26 cellular contexts compared by ENCODE assay signal in genomic region chr3:181628384-181628783, GRCh38.
DNase-seq lines count a peak whose midpoint lies in the region; ATAC-seq, FAIRE-seq and TF ChIP-seq lines count a peak whose summit lies in the region.
"Had no signal": no experiment of that assay in that cellular context is flagged by ENCODE, and none has a peak within 500 bp of the region (broad histone marks: within the 10 kb centered on the region; RNA-seq: fewer than 3 reads in every experiment).

No MANE protein-coding gene starts in this region.

- no peak for DNase-seq in PC-9
- DNase-seq in H1 (ENCODE audit: low read depth in 1 of 2, low spot score in 2 of 2) = no peak
- DNase-seq in foreskin keratinocyte = no peak
- no peak for DNase-seq in neural progenitor cell (ENCODE audit: low spot score)
- no peak for DNase-seq in activated CD4-positive, alpha-beta memory T cell treated with anti-CD3 and anti-CD28 coated beads for 36 hours
- DNase-seq in SIG-M5 treated with dmso at 0.1 percent for 504 hours (lab: John Stamatoyannopoulos, UW; ENCODE audit: unreplicated experiment) = no peak
- DNase-seq: 8988T; ACHN; AML-193; BE2C; CD4-positive, alpha-beta T cell; CD8-positive, alpha-beta memory T cell; DMS 273 treated with DMSO at 0.1 percent for 48 hours; DMS79; EL; GDM1; HFFc6 had no signal

- H3K9me3 Mint-ChIP-seq in neural progenitor cell = no peaks in the 10 kb centered on the region
- no peaks in the 10 kb centered on the region for H3K9me3 Mint-ChIP-seq in activated CD4-positive, alpha-beta memory T cell treated with anti-CD3 and anti-CD28 coated beads for 36 hours
- H3K9me3 Mint-ChIP-seq: CD4-positive, alpha-beta T cell had no signal

- H3K79me1 ChIP-seq in H1 (ENCODE audit: low read depth, low read length) = no peaks in the 10 kb centered on the region

- H3K4me1 ChIP-seq in PC-9 (replicated peaks; ENCODE audit: insufficient read depth) (peaks cover 31% of the 10 kb centered on the region), H1 (replicated peaks in 1 of 4; ENCODE audit: control insufficient read depth in 3 of 4, insufficient read depth in 4 of 4, low read length in 3 of 4) (no peaks in the 10 kb centered on the region; a peak in 1 of 7 replicates), foreskin keratinocyte (peaks cover 45% of the 10 kb centered on the region), neural progenitor cell (peaks cover 48% of the 10 kb centered on the region)
- H3K4me1 ChIP-seq: A549 had no signal

- TF ChIP-seq RAD21 in H1 (IDR thresholded peaks at IDR 0.05 in 1 of 2, conservative IDR thresholded peaks at IDR 0.05 in 1 of 2; ENCODE audit: low read depth in 2 of 2, low read length in 2 of 2) = no peak

- H3K23me2 ChIP-seq in H1 (ENCODE audit: low read depth, low read length) = no peaks in the 10 kb centered on the region

- no peak overlapping the region for H2AK5ac ChIP-seq in H1 (ENCODE audit: low read depth, low read length)

- no peaks in the 10 kb centered on the region for H3K79me2 ChIP-seq in PC-9 (ENCODE audit: low read depth)
- no peaks in the 10 kb centered on the region for H3K79me2 ChIP-seq in H1 (ENCODE audit: control insufficient read depth in 1 of 2, insufficient read depth in 2 of 2, low read length in 2 of 2)
- peaks cover 30% of the 10 kb centered on the region for H3K79me2 ChIP-seq in neural progenitor cell (ENCODE audit: low read depth)

- H3K14ac ChIP-seq in H1 (ENCODE audit: insufficient read length) = no peak overlapping the region

- TF ChIP-seq CTCF in PC-9 (conservative IDR thresholded peaks at IDR 0.05) (no peak), H1 (IDR thresholded peaks at IDR 0.05; ENCODE audit: control extremely low read depth in 1 of 3, insufficient read depth in 1 of 3, low read depth in 1 of 3, low read length in 3 of 3) (no peak), foreskin keratinocyte (conservative IDR thresholded peaks at IDR 0.05) (no peak), neural progenitor cell (IDR thresholded peaks at IDR 0.05) (no peak)

- ATAC-seq in foreskin keratinocyte (no peak), HG03571 (IDR thresholded peaks at IDR 0.05; ENCODE audit: unreplicated experiment) (no peak)
- ATAC-seq: A549, GM12878 had no signal

- POLR2A ChIA-PET in PC-9 (lab: Charles Lee; ENCODE audit: unreplicated experiment) = interaction anchor here (0.7 kb wide), 1 partner anchor 18 kb away, joined by 4 read pairs; no protein-coding TSS in a partner anchor
- POLR2A ChIA-PET in H1 (lab: Charles Lee; ENCODE audit: partially characterized antibody) = interaction anchor here (0.8 kb wide), 1 partner anchor 128 kb away, joined by 3 read pairs; no protein-coding TSS in a partner anchor
- POLR2A ChIA-PET in activated CD4-positive, alpha-beta memory T cell treated with anti-CD3 and anti-CD28 coated beads for 36 hours (lab: Charles Lee) = interaction anchor here (0.6 kb wide), 1 partner anchor 458 kb away, joined by 3 read pairs; no protein-coding TSS in a partner anchor

- no peaks in the 10 kb centered on the region for H4K20me1 ChIP-seq in PC-9 (ENCODE audit: insufficient read depth)
- H4K20me1 ChIP-seq in H1 (replicated peaks in 1 of 2; ENCODE audit: control insufficient read depth in 1 of 2, insufficient read depth in 2 of 2, low read length in 2 of 2) = no peaks in the 10 kb centered on the region
- H4K20me1 ChIP-seq in neural progenitor cell (ENCODE audit: low read depth) = no peaks in the 10 kb centered on the region
- H4K20me1 ChIP-seq: BLaER1 treated with 17β-estradiol and CSF1 and Interleukin-3, amounts not matched to agents 10 nM and 100 nM had no signal

- H4K5ac ChIP-seq in H1 (ENCODE audit: insufficient read length, low read depth, low read length) = no peak overlapping the region

- H3K4me2 ChIP-seq in PC-9 = no peak overlapping the region
- H3K4me2 ChIP-seq in H1 (ENCODE audit: insufficient read depth in 1 of 2, low read depth in 2 of 2, low read length in 2 of 2) = no peak overlapping the region
- no peak overlapping the region for H3K4me2 ChIP-seq in neural progenitor cell
- H3K4me2 ChIP-seq: A549 had no signal

- no peaks in the 10 kb centered on the region for H3K9me2 ChIP-seq in PC-9 (ENCODE audit: insufficient read depth)

- no peak overlapping the region for H3K9ac ChIP-seq in H1 (replicated peaks in 1 of 4; ENCODE audit: extremely low read depth in 1 of 4, low read depth in 3 of 4, low read length in 3 of 4)
- H3K9ac ChIP-seq in neural progenitor cell = no peak overlapping the region
- H3K9ac ChIP-seq: BLaER1 treated with 17β-estradiol and CSF1 and Interleukin-3, amounts not matched to agents 10 nM and 100 nM; GM23248 had no signal

- H2AFZ ChIP-seq in PC-9 = peak overlapping the region; percentile 63; the same call in 1 of the 2 replicates
- no peak overlapping the region for H2AFZ ChIP-seq in H1 (ENCODE audit: low read length)
- no peak overlapping the region for H2AFZ ChIP-seq in neural progenitor cell (replicated peaks)

- H2BK5ac ChIP-seq in H1 (ENCODE audit: low read depth, low read length) = no peak overlapping the region

- no peak overlapping the region for H2BK15ac ChIP-seq in H1 (ENCODE audit: low read length)

- H3F3A ChIP-seq in PC-9 (ENCODE audit: insufficient read depth, low read depth) (peaks cover 14% of the 10 kb centered on the region; the same call in 1 of the 2 replicates), neural progenitor cell (ENCODE audit: low read depth) (peaks cover 10% of the 10 kb centered on the region)

- no peaks in the 10 kb centered on the region for H3K9me3 ChIP-seq in PC-9 (ENCODE audit: insufficient read depth, low read depth)
- H3K9me3 ChIP-seq in H1 (ENCODE audit: insufficient read depth in 2 of 2, low read depth in 1 of 2, low read length in 1 of 2) = no peaks in the 10 kb centered on the region
- no peaks in the 10 kb centered on the region for H3K9me3 ChIP-seq in neural progenitor cell (ENCODE audit: low read depth)
- H3K9me3 ChIP-seq: A549; BE2C; BLaER1 treated with 17β-estradiol and CSF1 and Interleukin-3, amounts not matched to agents 10 nM and 100 nM; HAP-1 had no signal

- no TSS peak for BruUV-seq in PC-9 (replicated peaks; lab: Mats Ljungman, UMichigan)

- no peak overlapping the region for H3K23ac ChIP-seq in H1 (ENCODE audit: insufficient read length)

- peaks cover 22% of the 10 kb centered on the region for H3K4me1 Mint-ChIP-seq in neural progenitor cell
- no peaks in the 10 kb centered on the region for H3K4me1 Mint-ChIP-seq in activated CD4-positive, alpha-beta memory T cell treated with anti-CD3 and anti-CD28 coated beads for 36 hours (ENCODE audit: low read depth)
- H3K4me1 Mint-ChIP-seq: CD8-positive, alpha-beta memory T cell had no signal

- H3K4me3 ChIP-seq in PC-9 (no peak overlapping the region), H1 (ENCODE audit: extremely low read depth in 1 of 4, insufficient read depth in 2 of 4, low read depth in 3 of 4, low read length in 4 of 4) (no peak overlapping the region), neural progenitor cell (no peak overlapping the region)
- H3K4me3 ChIP-seq: A549; BLaER1 treated with 17β-estradiol and CSF1 and Interleukin-3, amounts not matched to agents 10 nM and 100 nM; GM12878; GM23248; HAP-1 had no signal

- H3K18ac ChIP-seq in H1 (ENCODE audit: extremely low read depth, low read length) = no peak overlapping the region

- CTCF ChIA-PET in PC-9 (lab: Charles Lee) = no interaction called here
- CTCF ChIA-PET in H1 (lab: Charles Lee; ENCODE audit: partially characterized antibody) = no interaction called here
- CTCF ChIA-PET in activated CD4-positive, alpha-beta memory T cell treated with anti-CD3 and anti-CD28 coated beads for 36 hours (lab: Charles Lee) = no interaction called here

- H3K4me3 Mint-ChIP-seq in neural progenitor cell = no peak overlapping the region
- H3K4me3 Mint-ChIP-seq in activated CD4-positive, alpha-beta memory T cell treated with anti-CD3 and anti-CD28 coated beads for 36 hours = no peak overlapping the region
- H3K4me3 Mint-ChIP-seq: CD14-positive monocyte; CD4-positive, alpha-beta T cell; CD8-positive, alpha-beta memory T cell; HFFc6 had no signal

- no peak for FAIRE-seq in H1 (lab: Jason Lieb, UNC)
- FAIRE-seq: A549, D721Med, GM12878, GM19239 had no signal

- H4K91ac ChIP-seq in H1 (replicated peaks; ENCODE audit: insufficient read length, low read length) = no peak overlapping the region

- H3K4ac ChIP-seq in H1 (replicated peaks; ENCODE audit: insufficient read length, low read depth, low read length) = no peak overlapping the region

- no peak for TF ChIP-seq EP300 in H1 (IDR thresholded peaks at IDR 0.05; ENCODE audit: borderline replicate concordance in 1 of 2, low read depth in 2 of 2, low read length in 2 of 2)

- H3K36me3 ChIP-seq in PC-9 (ENCODE audit: low read depth) (no peaks in the 10 kb centered on the region), H1 (ENCODE audit: control insufficient read depth in 2 of 4, insufficient read depth in 4 of 4, low read length in 3 of 4) (no peaks in the 10 kb centered on the region), neural progenitor cell (no peaks in the 10 kb centered on the region)
- H3K36me3 ChIP-seq: BE2C; BLaER1 treated with 17β-estradiol and CSF1 and Interleukin-3, amounts not matched to agents 10 nM and 100 nM; HAP-1 had no signal

- no peak overlapping the region for H2BK20ac ChIP-seq in H1 (ENCODE audit: low read length)

- H3K27me3 Mint-ChIP-seq in neural progenitor cell (ENCODE audit: insufficient read depth, low read depth) = no peaks in the 10 kb centered on the region
- H3K27me3 Mint-ChIP-seq in activated CD4-positive, alpha-beta memory T cell treated with anti-CD3 and anti-CD28 coated beads for 36 hours = no peaks in the 10 kb centered on the region
- H3K27me3 Mint-ChIP-seq: CD8-positive, alpha-beta memory T cell had no signal

- no peak overlapping the region for H2BK12ac ChIP-seq in H1 (ENCODE audit: low read depth, low read length)

- H4K8ac ChIP-seq in H1 (ENCODE audit: extremely low read depth, insufficient read depth, low read length) = no peak overlapping the region

- intact Hi-C loops in PC-9 (cut with micrococcal nuclease; ENCODE audit: unreplicated experiment) = no loop called here
- intact Hi-C loops in activated CD4-positive, alpha-beta memory T cell treated with anti-CD3 and anti-CD28 coated beads for 36 hours (cut with micrococcal nuclease) = no loop called here

- no peak overlapping the region for H3K56ac ChIP-seq in H1 (replicated peaks; ENCODE audit: insufficient read length, low read depth, low read length)

- no peak for TF ChIP-seq POLR2A in H1 (IDR thresholded peaks at IDR 0.05; ENCODE audit: control extremely low read depth in 1 of 2, low read depth in 2 of 2, low read length in 2 of 2)

- no peak overlapping the region for H3K27ac Mint-ChIP-seq in neural progenitor cell
- no peak overlapping the region for H3K27ac Mint-ChIP-seq in activated CD4-positive, alpha-beta memory T cell treated with anti-CD3 and anti-CD28 coated beads for 36 hours
- H3K27ac Mint-ChIP-seq: CD14-positive monocyte; CD4-positive, alpha-beta T cell; CD8-positive, alpha-beta memory T cell; HFFc6 had no signal

- H3K27me3 ChIP-seq in PC-9 (ENCODE audit: insufficient read depth, low read depth) = no peaks in the 10 kb centered on the region
- H3K27me3 ChIP-seq in H1 (replicated peaks in 1 of 4; ENCODE audit: control insufficient read depth in 3 of 4, extremely low read depth in 1 of 4, insufficient read depth in 3 of 4, low read length in 3 of 4) = no peaks in the 10 kb centered on the region
- no peaks in the 10 kb centered on the region for H3K27me3 ChIP-seq in foreskin keratinocyte
- H3K27me3 ChIP-seq in neural progenitor cell = no peaks in the 10 kb centered on the region
- H3K27me3 ChIP-seq: BE2C; BLaER1 treated with 17β-estradiol and CSF1 and Interleukin-3, amounts not matched to agents 10 nM and 100 nM had no signal

- H3K36me3 Mint-ChIP-seq in neural progenitor cell = no peaks in the 10 kb centered on the region
- H3K36me3 Mint-ChIP-seq in activated CD4-positive, alpha-beta memory T cell treated with anti-CD3 and anti-CD28 coated beads for 36 hours = no peaks in the 10 kb centered on the region
- H3K36me3 Mint-ChIP-seq: CD14-positive monocyte; CD8-positive, alpha-beta memory T cell had no signal

- H2BK120ac ChIP-seq in H1 (replicated peaks; ENCODE audit: low read depth, low read length) = no peak overlapping the region

- peak overlapping the region; percentile 31 for H3K27ac ChIP-seq in PC-9
- no peak overlapping the region for H3K27ac ChIP-seq in H1 (ENCODE audit: low read depth, low read length)
- peak overlapping the region; percentile 59 for H3K27ac ChIP-seq in foreskin keratinocyte
- peak overlapping the region; percentile 43 for H3K27ac ChIP-seq in neural progenitor cell
- H3K27ac ChIP-seq: A549, GM23248 had no signal
